In genomic region chr1:55206210-55206609, GRCh38 we compare ENCODE assay signal across 15 cellular contexts.
"Had no signal": no experiment of that assay in that cellular context is flagged by ENCODE, and none has a peak within 500 bp of the region (broad histone marks: within the 10 kb centered on the region; RNA-seq: fewer than 3 reads in every experiment).

No MANE protein-coding gene starts in this region.

- H3K27ac ChIP-seq: skin epidermis, testis, upper lobe of left lung had no signal

- H3K36me3 ChIP-seq: upper lobe of left lung had no signal

- H3K9me3 ChIP-seq: testis, upper lobe of left lung had no signal

- ATAC-seq: esophagus mucosa, natural killer cell had no signal

- H3K4me3 ChIP-seq: skin epidermis, testis, upper lobe of left lung had no signal

- DNase-seq: activated CD4-positive, CD25-positive, alpha-beta regulatory T cell treated with anti-CD3 and anti-CD28 coated beads, Interleukin-2, amount 50 U/mL, for 72 hours; activated naive CD4-positive, alpha-beta T cell treated with Interleukin-2 at 50 U/mL for 16 hours; caudate nucleus; natural killer cell; posterior cingulate gyrus; right cardiac atrium; stimulated activated CD4-positive, alpha-beta T cell treated with anti-CD3 and anti-CD28 coated beads, Interleukin-15, amount 100 ng/mL, for 24 hours; stimulated activated CD4-positive, alpha-beta T cell treated with anti-CD3 and anti-CD28 coated beads, Interleukin-4, amount 100 ng/mL, for 24 hours; stimulated activated naive CD4-positive, alpha-beta T cell; T-helper 9 cell; testis; upper lobe of left lung had no signal

- H3K27me3 ChIP-seq: testis, upper lobe of left lung had no signal

- FAIRE-seq: islet of Langerhans had no signal
